In genomic region chr2:112830469-112830868, GRCh38 we compare ENCODE assay signal across 22 cellular contexts. TPM values are rescaled to one million over a fixed set of nuclear protein-coding genes. Genes with fewer than 3 reads are reported as not detected.
"Had no signal": no experiment of that assay in that cellular context is flagged by ENCODE, and none has a peak within 500 bp of the region (broad histone marks: within the 10 kb centered on the region; RNA-seq: fewer than 3 reads in every experiment).

No MANE protein-coding gene starts in this region.

- H3K4me3 ChIP-seq: esophagus squamous epithelium, lower lobe of right lung, right lobe of liver, suprapubic skin, transverse colon, upper lobe of right lung, uterus had no signal

- DNase-seq: effector CD8-positive, alpha-beta T cell; erythroblast; esophagus squamous epithelium; left ventricle myocardium superior; lower lobe of right lung; natural killer cell; right lobe of liver; small intestine; stimulated activated CD4-positive, alpha-beta T cell treated with anti-CD3 and anti-CD28 coated beads, Interleukin-15, amount 100 ng/mL, for 24 hours; stimulated activated CD4-positive, alpha-beta T cell treated with anti-CD3 and anti-CD28 coated beads, Interleukin-2, amount 100 ng/mL, for 48 hours; stimulated activated naive B cell treated with anti-CD40 and anti-IgM and Interleukin-4, amounts not matched to agents 10 μg/mL and 1 μg/mL and 100 μg/mL, for 72 hours; transverse colon; upper lobe of right lung; uterus had no signal

- ATAC-seq: left ventricle myocardium superior; lower lobe of right lung; natural killer cell; right lobe of liver; stimulated activated naive B cell treated with anti-CD40 and anti-IgM and Interleukin-4, amounts not matched to agents 10 μg/mL and 1 μg/mL and 100 μg/mL, for 72 hours; upper lobe of right lung had no signal

- H3K27ac ChIP-seq: esophagus squamous epithelium, lower lobe of right lung, parathyroid adenoma, right lobe of liver, suprapubic skin, transverse colon, upper lobe of right lung, uterus had no signal

- H3K4me1 ChIP-seq: lower lobe of right lung, parathyroid adenoma, upper lobe of right lung, uterus had no signal

- H3K36me3 Mint-ChIP-seq: natural killer cell; stimulated activated naive B cell treated with anti-CD40 and anti-IgM and Interleukin-4, amounts not matched to agents 10 μg/mL and 1 μg/mL and 100 μg/mL, for 72 hours had no signal

- H3K9me3 Mint-ChIP-seq: endodermal cell; natural killer cell; neural crest cell; stimulated activated naive B cell treated with anti-CD40 and anti-IgM and Interleukin-4, amounts not matched to agents 10 μg/mL and 1 μg/mL and 100 μg/mL, for 72 hours; stimulated activated naive CD8-positive, alpha-beta T cell treated with anti-CD3 and anti-CD28 coated beads, Interleukin-15, Interleukin-2, amounts not matched to agents 100 ng/mL and 50 ng/mL, for 24 hours had no signal

- H3K27ac Mint-ChIP-seq: endodermal cell; natural killer cell; progenitor cell of endocrine pancreas; stimulated activated naive B cell treated with anti-CD40 and anti-IgM and Interleukin-4, amounts not matched to agents 10 μg/mL and 1 μg/mL and 100 μg/mL, for 72 hours; stimulated activated naive CD8-positive, alpha-beta T cell treated with anti-CD3 and anti-CD28 coated beads, Interleukin-15, Interleukin-2, amounts not matched to agents 100 ng/mL and 50 ng/mL, for 24 hours had no signal

- H3K9me3 ChIP-seq: esophagus squamous epithelium, lower lobe of right lung, right lobe of liver, suprapubic skin, transverse colon, upper lobe of right lung, uterus had no signal

- H3K4me1 Mint-ChIP-seq: endodermal cell had no signal

- H3K4me3 Mint-ChIP-seq: endodermal cell; natural killer cell; neural crest cell; stimulated activated naive B cell treated with anti-CD40 and anti-IgM and Interleukin-4, amounts not matched to agents 10 μg/mL and 1 μg/mL and 100 μg/mL, for 72 hours; stimulated activated naive CD8-positive, alpha-beta T cell treated with anti-CD3 and anti-CD28 coated beads, Interleukin-15, Interleukin-2, amounts not matched to agents 100 ng/mL and 50 ng/mL, for 24 hours had no signal

- H3K27me3 ChIP-seq: esophagus squamous epithelium, right lobe of liver, transverse colon, upper lobe of right lung, uterus had no signal

- H3K9ac ChIP-seq: parathyroid adenoma had no signal

- H3K36me3 ChIP-seq: esophagus squamous epithelium, lower lobe of right lung, right lobe of liver, suprapubic skin, transverse colon, upper lobe of right lung, uterus had no signal

RNA-seq across cellular contexts. Expression of gene IL1B, which starts 6.1 kb away (rescaled TPM):
- total RNA-seq: endodermal cell, endothelial cell of umbilical vein, neural crest cell, progenitor cell of endocrine pancreas had no signal

RNA-seq across cellular contexts. Expression of gene IL1A, which starts 46.2 kb away (rescaled TPM):
- total RNA-seq: left ventricle myocardium superior, neural crest cell, osteoblast, right lobe of liver, transverse colon had no signal
